ENCODE assay signal across 12 cellular contexts in genomic region chr7:142784736-142785135, GRCh38. TPM values are rescaled to one million over a fixed set of nuclear protein-coding genes. Genes with fewer than 3 reads are reported as not detected.
"Had no signal": no experiment of that assay in that cellular context is flagged by ENCODE, and none has a peak within 500 bp of the region (broad histone marks: within the 10 kb centered on the region; RNA-seq: fewer than 3 reads in every experiment).

No MANE protein-coding gene starts in this region.

RNA-seq across cellular contexts. Expression of gene PRSS2, which starts 14.0 kb away (rescaled TPM):
- total RNA-seq: activated CD8-positive, alpha-beta memory T cell treated with anti-CD3 and anti-CD28 coated beads for 36 hours; chondrocyte; dermis blood vessel endothelial cell; epithelial cell of proximal tubule; frontal cortex; liver; neural crest cell; osteoblast; prostate gland; SJSA1; subcutaneous adipose tissue; uterus had no signal

RNA-seq across cellular contexts. Expression of gene PRSS1, which starts 35.5 kb away (rescaled TPM):
- total RNA-seq: activated CD8-positive, alpha-beta memory T cell treated with anti-CD3 and anti-CD28 coated beads for 36 hours; chondrocyte; dermis blood vessel endothelial cell; epithelial cell of proximal tubule; frontal cortex; liver; neural crest cell; osteoblast; prostate gland; SJSA1; subcutaneous adipose tissue had no signal
